8 cellular contexts compared by ENCODE assay signal in the genomic region with DNA sequence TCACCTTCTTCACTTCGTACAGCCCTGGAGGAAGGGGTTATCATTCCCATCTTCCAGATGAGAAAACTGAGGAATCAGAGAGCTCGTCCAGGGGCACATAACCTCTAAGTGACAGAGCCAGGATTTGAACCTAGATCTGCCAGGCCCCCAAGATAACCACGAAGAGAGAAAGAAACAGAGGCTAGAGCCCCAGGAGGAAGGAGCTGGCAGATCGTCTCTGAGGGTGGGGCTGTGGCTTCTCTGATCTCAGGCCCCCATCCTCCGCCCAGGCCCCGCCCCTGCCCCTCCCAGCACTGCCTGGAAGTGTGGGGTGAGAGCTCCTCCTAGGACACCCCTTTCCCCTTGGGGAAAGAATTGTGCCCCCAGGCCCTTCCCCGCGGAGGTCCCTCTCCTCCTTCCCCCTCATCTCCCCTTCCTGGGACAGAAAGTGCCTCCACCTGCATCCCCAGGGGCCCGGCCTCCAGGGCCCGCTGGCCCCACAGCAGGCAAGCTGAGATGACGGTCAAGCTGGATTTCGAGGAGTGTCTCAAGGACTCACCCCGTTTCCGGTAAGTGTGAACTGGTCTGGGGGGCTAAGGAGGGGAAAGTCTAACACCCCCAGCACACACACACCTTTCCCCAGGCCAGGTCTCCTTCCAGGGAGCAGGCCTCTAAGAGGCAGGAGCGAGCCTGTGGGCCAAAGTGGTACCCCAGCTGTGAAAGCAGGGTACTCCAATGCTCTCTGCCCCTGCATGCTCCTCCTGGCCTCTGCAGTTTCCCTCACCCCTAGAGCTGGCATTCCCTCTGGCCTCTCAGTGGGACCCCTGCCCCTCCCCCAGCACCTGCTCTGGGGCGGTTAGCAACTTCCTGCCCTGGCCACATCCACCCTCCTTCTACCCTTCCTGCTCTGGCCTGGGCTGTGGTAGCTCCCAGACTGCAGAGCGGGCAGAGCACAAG.
A peak's percentile ranks its signal among the peaks of the same experiment; 100 is the strongest.
DNase-seq lines count a peak whose midpoint lies in the region; ATAC-seq lines count a peak whose summit lies in the region.

A gene with protein sequence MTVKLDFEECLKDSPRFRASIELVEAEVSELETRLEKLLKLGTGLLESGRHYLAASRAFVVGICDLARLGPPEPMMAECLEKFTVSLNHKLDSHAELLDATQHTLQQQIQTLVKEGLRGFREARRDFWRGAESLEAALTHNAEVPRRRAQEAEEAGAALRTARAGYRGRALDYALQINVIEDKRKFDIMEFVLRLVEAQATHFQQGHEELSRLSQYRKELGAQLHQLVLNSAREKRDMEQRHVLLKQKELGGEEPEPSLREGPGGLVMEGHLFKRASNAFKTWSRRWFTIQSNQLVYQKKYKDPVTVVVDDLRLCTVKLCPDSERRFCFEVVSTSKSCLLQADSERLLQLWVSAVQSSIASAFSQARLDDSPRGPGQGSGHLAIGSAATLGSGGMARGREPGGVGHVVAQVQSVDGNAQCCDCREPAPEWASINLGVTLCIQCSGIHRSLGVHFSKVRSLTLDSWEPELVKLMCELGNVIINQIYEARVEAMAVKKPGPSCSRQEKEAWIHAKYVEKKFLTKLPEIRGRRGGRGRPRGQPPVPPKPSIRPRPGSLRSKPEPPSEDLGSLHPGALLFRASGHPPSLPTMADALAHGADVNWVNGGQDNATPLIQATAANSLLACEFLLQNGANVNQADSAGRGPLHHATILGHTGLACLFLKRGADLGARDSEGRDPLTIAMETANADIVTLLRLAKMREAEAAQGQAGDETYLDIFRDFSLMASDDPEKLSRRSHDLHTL (plus strand): TSS at position 290 of the 936 bp plus-strand sequence. CDS start 206 bp downstream, at position 496.

- H3K9me3 ChIP-seq in iPS-18c (ENCODE audit: control insufficient read depth, insufficient read depth, low read length), result no peaks in the 10 kb centered on the region

- ATAC-seq in GM18517 (IDR thresholded peaks at IDR 0.05; ENCODE audit: unreplicated experiment) (no peak), GM18519 (IDR thresholded peaks at IDR 0.05; ENCODE audit: low FRiP score, unreplicated experiment) (no peak)

- peak within 1 kb of the TSS; percentile 6; the same call in 1 of the 2 replicates for H3K4me3 ChIP-seq in iPS-18c (ENCODE audit: insufficient read depth, low read depth, low read length)

- peak; percentile 79 for DNase-seq in GM19238 (ENCODE audit: insufficient read length, low spot score)
- DNase-seq in Kasumi-1 (lab: John Stamatoyannopoulos, UW), result peak; percentile 16 to 23
- peak; percentile 75 for DNase-seq in activated CD8-positive, alpha-beta memory T cell treated with anti-CD3 and anti-CD28 coated beads, Interleukin-2, amount 50 U/mL, for 24 hours (ENCODE audit: extremely low read depth)
- peak; percentile 80 to 81 for DNase-seq in stimulated activated CD8-positive, alpha-beta memory T cell treated with anti-CD3 and anti-CD28 coated beads, Interleukin-15, amount 100 ng/mL, for 48 hours (ENCODE audit: low read depth in 2 of 2)
- DNase-seq in DMS153 (lab: John Stamatoyannopoulos, UW), result no peak
